Comparison of ENCODE assay signal across 18 cellular contexts in the genomic region with DNA sequence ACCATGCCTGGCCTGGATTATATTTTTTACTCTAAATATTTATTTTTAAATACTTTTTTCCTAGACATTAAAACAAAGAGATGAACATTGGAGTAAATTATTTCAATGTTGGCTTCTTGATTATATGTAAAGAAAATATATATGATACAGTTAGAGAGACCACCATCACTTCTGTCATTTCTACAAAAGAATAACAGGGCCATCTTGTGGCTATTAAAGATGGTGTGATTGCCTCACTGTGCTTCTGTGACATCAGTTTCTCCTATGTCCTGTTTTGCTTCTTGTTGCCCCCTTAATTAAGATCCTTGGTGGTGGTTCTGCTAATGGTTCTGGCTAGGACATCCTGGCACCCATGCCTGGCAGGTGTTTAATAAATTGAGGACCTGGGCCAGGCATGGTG. TPM values are rescaled to one million over a fixed set of nuclear protein-coding genes. Genes with fewer than 3 reads are reported as not detected.
DNase-seq lines count a peak whose midpoint lies in the region; TF ChIP-seq lines count a peak whose summit lies in the region.
"Had no signal": no experiment of that assay in that cellular context is flagged by ENCODE, and none has a peak within 500 bp of the region (broad histone marks: within the 10 kb centered on the region; RNA-seq: fewer than 3 reads in every experiment).

No MANE protein-coding gene starts in this region.

- H4K20me1 ChIP-seq in DOHH2 (ENCODE audit: control insufficient read depth, insufficient read depth, low read depth, low read length) (no peaks in the 10 kb centered on the region), osteoblast (ENCODE audit: insufficient read depth, low read length) (peaks cover 11% of the 10 kb centered on the region)

- TF ChIP-seq CTCF in A673 (conservative IDR thresholded peaks at IDR 0.05; ENCODE audit: low read depth, low read length) (peak; percentile 51), DOHH2 (IDR thresholded peaks at IDR 0.05; ENCODE audit: low read depth, low read length, poor library complexity, severe bottlenecking) (peak; percentile 15), chondrocyte (IDR thresholded peaks at IDR 0.05) (peak; percentile 47), osteoblast (IDR thresholded peaks at IDR 0.05; ENCODE audit: extremely low read depth, low read depth, low read length) (no peak)

- H3K9me2 ChIP-seq in DOHH2 (replicated peaks; ENCODE audit: control insufficient read depth, low read length): no peaks in the 10 kb centered on the region

- no peak overlapping the region for H3K27ac ChIP-seq in A673 (ENCODE audit: low read depth, low read length, poor library complexity, severe bottlenecking)
- no peak overlapping the region for H3K27ac ChIP-seq in DOHH2 (ENCODE audit: low read depth, low read length)
- no peak overlapping the region for H3K27ac ChIP-seq in osteoblast (ENCODE audit: low read depth, low read length)
- H3K27ac ChIP-seq: breast epithelium, uterus had no signal

- no peaks in the 10 kb centered on the region for H3K27me3 Mint-ChIP-seq in chondrocyte (ENCODE audit: low read depth)
- H3K27me3 Mint-ChIP-seq: activated CD4-positive, alpha-beta memory T cell treated with anti-CD3 and anti-CD28 coated beads for 36 hours; effector memory CD8-positive, alpha-beta T cell had no signal

- H3K4me3 ChIP-seq in A673 (ENCODE audit: low read depth, low read length, poor library complexity, severe bottlenecking): no peak overlapping the region
- H3K4me3 ChIP-seq in DOHH2 (ENCODE audit: low read length): no peak overlapping the region
- no peak overlapping the region for H3K4me3 ChIP-seq in osteoblast (ENCODE audit: insufficient read depth, low read length)
- H3K4me3 ChIP-seq: breast epithelium, MG63, uterus had no signal

- H3K27me3 ChIP-seq in A673 (replicated peaks; ENCODE audit: insufficient read depth, low read depth, low read length, poor library complexity) (no peaks in the 10 kb centered on the region), DOHH2 (ENCODE audit: control insufficient read depth, low read length) (no peaks in the 10 kb centered on the region), osteoblast (ENCODE audit: insufficient read depth, low read length) (no peaks in the 10 kb centered on the region)
- H3K27me3 ChIP-seq: breast epithelium, MG63, uterus had no signal

- H3K36me3 Mint-ChIP-seq in chondrocyte (ENCODE audit: low read depth): peaks cover 5% of the 10 kb centered on the region

- H3K4me2 ChIP-seq in DOHH2 (ENCODE audit: low read length) (no peak overlapping the region), osteoblast (ENCODE audit: insufficient read depth, low read length) (no peak overlapping the region)

- no peaks in the 10 kb centered on the region for H3K79me2 ChIP-seq in DOHH2 (ENCODE audit: control insufficient read depth, low read length)
- peaks cover 4% of the 10 kb centered on the region for H3K79me2 ChIP-seq in osteoblast (ENCODE audit: insufficient read depth, low read length)

- peak; percentile 28 for DNase-seq in A673 (ENCODE audit: low spot score)
- DNase-seq in NAMALWA (ENCODE audit: low spot score): peak; percentile 29
- no peak for DNase-seq in chondrocyte (ENCODE audit: low spot score)
- DNase-seq in osteoblast (ENCODE audit: insufficient read length, low spot score, missing footprints): no peak
- no peak for DNase-seq in activated gamma-delta T cell treated with Interleukin-2 at 50 U/mL for 16 hours
- DNase-seq in DMS79 treated with DMSO at 0.1 percent for 48 hours (lab: John Stamatoyannopoulos, UW): no peak
- DNase-seq: activated CD4-positive, alpha-beta memory T cell treated with anti-CD3 and anti-CD28 coated beads for 36 hours; activated effector memory CD4-positive, alpha-beta T cell treated with anti-CD3 and anti-CD28 coated beads, Interleukin-2, amount 50 U/mL, for 16 hours; effector memory CD8-positive, alpha-beta T cell; foreskin melanocyte; mammary epithelial cell; MG63; NCI-H2227 treated with DMSO at 0.1 percent for 48 hours; stimulated activated naive CD4-positive, alpha-beta T cell; T-helper 9 cell; uterus had no signal

- intact Hi-C loops in A673 (cut with micrococcal nuclease; ENCODE audit: unreplicated experiment): loop anchor here (5.0 to 10.0 kb wide), 3 partner anchors 129 to 474 kb away; a partner anchor contains a TSS

- CTCF ChIA-PET in A673 (lab: Charles Lee): no interaction called here

- H3K4me3 Mint-ChIP-seq in chondrocyte (ENCODE audit: unreplicated experiment): no peak overlapping the region
- H3K4me3 Mint-ChIP-seq: activated CD4-positive, alpha-beta memory T cell treated with anti-CD3 and anti-CD28 coated beads for 36 hours; effector memory CD8-positive, alpha-beta T cell had no signal

- no peak overlapping the region for H3K27ac Mint-ChIP-seq in chondrocyte (ENCODE audit: unreplicated experiment)

- peaks cover 19% of the 10 kb centered on the region for H3K36me3 ChIP-seq in A673 (ENCODE audit: insufficient read depth, low read length, poor library complexity, severe bottlenecking)
- no peaks in the 10 kb centered on the region for H3K36me3 ChIP-seq in DOHH2 (ENCODE audit: control insufficient read depth, low read length)
- peaks cover 58% of the 10 kb centered on the region for H3K36me3 ChIP-seq in osteoblast (ENCODE audit: insufficient read depth, low read length)
- H3K36me3 ChIP-seq: uterus had no signal

- H3K4me1 Mint-ChIP-seq in chondrocyte (ENCODE audit: low read depth): no peaks in the 10 kb centered on the region

- H3K9me3 ChIP-seq in A673 (ENCODE audit: low read depth, low read length, poor library complexity, severe bottlenecking) (no peaks in the 10 kb centered on the region), DOHH2 (ENCODE audit: control insufficient read depth, insufficient read depth, low read length) (no peaks in the 10 kb centered on the region), osteoblast (ENCODE audit: low read depth, low read length) (no peaks in the 10 kb centered on the region)
- H3K9me3 ChIP-seq: breast epithelium, MG63, uterus had no signal

- no peaks in the 10 kb centered on the region for H3F3A ChIP-seq in DOHH2 (ENCODE audit: control insufficient read depth, insufficient read depth)

- H3K4me1 ChIP-seq in A673 (ENCODE audit: insufficient read depth, low read length, poor library complexity, severe bottlenecking) (no peaks in the 10 kb centered on the region), DOHH2 (ENCODE audit: control insufficient read depth, low read length) (no peaks in the 10 kb centered on the region), osteoblast (ENCODE audit: insufficient read depth, low read length) (no peaks in the 10 kb centered on the region)
- H3K4me1 ChIP-seq: breast epithelium, uterus had no signal

- POLR2A ChIA-PET in A673 (lab: Charles Lee; ENCODE audit: low non-redundant PET): no interaction called here

- no TSS peak for BruUV-seq in A673 (replicated peaks; lab: Mats Ljungman, UMichigan)

- no peak overlapping the region for H2AFZ ChIP-seq in osteoblast (ENCODE audit: low read length)

- H3K9me3 Mint-ChIP-seq in chondrocyte (ENCODE audit: low read depth): no peaks in the 10 kb centered on the region
- H3K9me3 Mint-ChIP-seq: activated CD4-positive, alpha-beta memory T cell treated with anti-CD3 and anti-CD28 coated beads for 36 hours; effector memory CD8-positive, alpha-beta T cell had no signal

RNA-seq across cellular contexts. Expression of a gene that starts 32.9 kb away (rescaled TPM):
- total RNA-seq in A673 (2021) (47.6 and 49.3 TPM in 2 replicates), chondrocyte (62.1 to 64.2 TPM (median 63.8 TPM) in 3 replicates), osteoblast (87.5 and 115 TPM in 2 replicates)

Comparison
In these comparisons a context has a peak if more than half of its experiments do, and no peak if none do; other contexts are left out.
1. DNase-seq: peak in A673 (single experiment) and NAMALWA (single experiment); none in chondrocyte (single experiment), osteoblast (single experiment), activated gamma-delta T cell treated with Interleukin-2 at 50 U/mL for 16 hours (single experiment) and DMS79 treated with DMSO at 0.1 percent for 48 hours (single experiment).